14 cellular contexts compared by ENCODE assay signal in the genomic region with DNA sequence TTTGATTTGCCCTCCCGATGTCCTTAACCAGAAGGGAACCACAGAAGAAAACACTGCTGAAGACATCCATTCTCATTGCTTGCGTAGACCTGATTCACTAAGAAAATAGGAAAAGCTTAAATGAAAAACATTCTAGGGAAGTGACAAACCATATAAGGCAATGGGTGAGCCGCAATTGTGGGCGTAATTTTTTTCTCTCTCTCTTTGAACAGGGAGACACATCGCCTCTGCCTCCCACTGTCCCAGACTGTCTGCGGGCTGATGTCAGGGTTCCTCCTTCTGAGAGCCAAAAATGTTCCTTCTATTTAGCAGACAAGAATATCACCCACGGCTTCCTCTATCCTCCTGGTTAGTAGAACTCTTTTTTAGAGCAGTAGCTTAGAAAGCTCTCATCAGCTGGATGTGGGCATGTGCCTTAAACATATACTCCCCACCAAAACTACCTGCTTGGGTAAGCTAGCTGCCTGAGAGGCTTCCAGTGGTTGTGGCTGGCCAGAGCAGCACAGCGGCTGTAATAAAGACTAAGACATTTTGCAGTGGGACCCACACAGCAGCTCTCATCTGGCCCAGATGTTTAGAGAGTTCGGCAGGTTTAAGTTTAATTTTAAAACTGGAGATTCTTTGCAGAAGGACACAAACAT. TPM values are rescaled to one million over a fixed set of nuclear protein-coding genes. Genes with fewer than 3 reads are reported as not detected.
DNase-seq lines count a peak whose midpoint lies in the region; ATAC-seq, FAIRE-seq and TF ChIP-seq lines count a peak whose summit lies in the region.
"Had no signal": no experiment of that assay in that cellular context is flagged by ENCODE, and none has a peak within 500 bp of the region (broad histone marks: within the 10 kb centered on the region; RNA-seq: fewer than 3 reads in every experiment).

No MANE protein-coding gene starts in this region.

- no peak overlapping the region for H3K27ac ChIP-seq in heart right ventricle
- H3K27ac ChIP-seq in CD8-positive, alpha-beta memory T cell (ENCODE audit: low read depth, low read length) = no peak overlapping the region
- no peak overlapping the region for H3K27ac ChIP-seq in CD4-positive, alpha-beta memory T cell (ENCODE audit: low read depth, low read length)

- ATAC-seq in heart right ventricle = peak in 7 of 8 donors; percentile 47 to 79 (median 59)
- no peak for ATAC-seq in Right ventricle myocardium inferior
- ATAC-seq in GM21367 (IDR thresholded peaks at IDR 0.05; ENCODE audit: unreplicated experiment) = no peak

- H3K4me3 Mint-ChIP-seq in CD8-positive, alpha-beta memory T cell = no peak overlapping the region
- no peak overlapping the region for H3K4me3 Mint-ChIP-seq in CD4-positive, alpha-beta memory T cell

- H3K4me1 Mint-ChIP-seq in CD8-positive, alpha-beta memory T cell = no peaks in the 10 kb centered on the region
- peaks cover 0 to 1% (median 0%) of the 10 kb centered on the region in 4 donors for H3K4me1 Mint-ChIP-seq in CD4-positive, alpha-beta memory T cell

- no peak for FAIRE-seq in urothelium cell line (lab: Jason Lieb, UNC)

- intact Hi-C loops in heart right ventricle (cut with DNase I) = no loop called here
- intact Hi-C loops in Right ventricle myocardium inferior (cut with DNase I) = no loop called here
- intact Hi-C loops in CD4-positive, alpha-beta memory T cell (cut with micrococcal nuclease) = no loop called here

- TF ChIP-seq CTCF in heart right ventricle (IDR thresholded peaks at IDR 0.05) = no peak

- H3K36me3 ChIP-seq in heart right ventricle = no peaks in the 10 kb centered on the region
- no peaks in the 10 kb centered on the region for H3K36me3 ChIP-seq in CD8-positive, alpha-beta memory T cell (ENCODE audit: insufficient read depth, low read length)
- no peaks in the 10 kb centered on the region for H3K36me3 ChIP-seq in CD4-positive, alpha-beta memory T cell (ENCODE audit: insufficient read depth, low read length)

- H3K9me3 ChIP-seq in heart right ventricle = no peaks in the 10 kb centered on the region
- no peaks in the 10 kb centered on the region for H3K9me3 ChIP-seq in CD8-positive, alpha-beta memory T cell (ENCODE audit: low read length)
- no peaks in the 10 kb centered on the region for H3K9me3 ChIP-seq in CD4-positive, alpha-beta memory T cell (ENCODE audit: control insufficient read depth in 1 of 2, low read length in 2 of 2)

- no peaks in the 10 kb centered on the region for H3K4me1 ChIP-seq in heart right ventricle
- H3K4me1 ChIP-seq in CD8-positive, alpha-beta memory T cell (ENCODE audit: insufficient read depth, low read length) = no peaks in the 10 kb centered on the region
- H3K4me1 ChIP-seq in CD4-positive, alpha-beta memory T cell (ENCODE audit: insufficient read depth, low read length) = no peaks in the 10 kb centered on the region

- H3K36me3 Mint-ChIP-seq in CD8-positive, alpha-beta memory T cell = no peaks in the 10 kb centered on the region
- no peaks in the 10 kb centered on the region for H3K36me3 Mint-ChIP-seq in CD4-positive, alpha-beta memory T cell

- DNase-seq in heart right ventricle (peak in 1 of 2 donors; percentile 26), Right ventricle myocardium inferior (ENCODE audit: missing footprints) (no peak), astrocyte of the hippocampus (ENCODE audit: low read depth, low spot score) (peak; percentile 67), iris pigment epithelial cell (ENCODE audit: low read depth) (peak; percentile 79), urothelium cell line (ENCODE audit: low spot score) (peak; percentile 23)
- no peak for DNase-seq in CD8-positive, alpha-beta memory T cell
- DNase-seq in CD4-positive, alpha-beta memory T cell = no peak
- DNase-seq: 8988T, GF-D8, islet precursor cell, NCI-H2029 had no signal

- CTCF ChIA-PET in CD8-positive, alpha-beta memory T cell (lab: Charles Lee) = no interaction called here
- CTCF ChIA-PET in CD4-positive, alpha-beta memory T cell (lab: Charles Lee; ENCODE audit: partially characterized antibody) = interaction anchor here (0.7 kb wide), 1 partner anchor 10 kb away, joined by 3 read pairs; no protein-coding TSS in a partner anchor

- H3K27me3 ChIP-seq in heart right ventricle = no peaks in the 10 kb centered on the region
- no peaks in the 10 kb centered on the region for H3K27me3 ChIP-seq in CD8-positive, alpha-beta memory T cell (ENCODE audit: insufficient read depth, low read length, poor library complexity, severe bottlenecking)
- no peaks in the 10 kb centered on the region for H3K27me3 ChIP-seq in CD4-positive, alpha-beta memory T cell (ENCODE audit: insufficient read depth, low read length)

- POLR2A ChIA-PET in CD8-positive, alpha-beta memory T cell (lab: Charles Lee) = no interaction called here
- POLR2A ChIA-PET in CD4-positive, alpha-beta memory T cell (lab: Charles Lee; ENCODE audit: partially characterized antibody) = no interaction called here

- no peak overlapping the region for H3K4me3 ChIP-seq in heart right ventricle
- no peak overlapping the region for H3K4me3 ChIP-seq in CD8-positive, alpha-beta memory T cell (ENCODE audit: low read length)
- H3K4me3 ChIP-seq in CD4-positive, alpha-beta memory T cell (ENCODE audit: low read length in 2 of 2) = no peak overlapping the region

- 66% methylated on average over 9 of the region's 9 CpGs for WGBS in heart right ventricle, 2 donors

- H3K9me3 Mint-ChIP-seq in CD8-positive, alpha-beta memory T cell = no peaks in the 10 kb centered on the region
- H3K9me3 Mint-ChIP-seq in CD4-positive, alpha-beta memory T cell = peaks cover 0 to 2% (median 0%) of the 10 kb centered on the region in 8 donors

- peaks cover 2 to 3% of the 10 kb centered on the region in 2 donors for H3K27me3 Mint-ChIP-seq in CD8-positive, alpha-beta memory T cell
- H3K27me3 Mint-ChIP-seq in CD4-positive, alpha-beta memory T cell = peaks cover 0 to 3% of the 10 kb centered on the region in 2 donors

- no peak overlapping the region for H3K27ac Mint-ChIP-seq in CD8-positive, alpha-beta memory T cell
- H3K27ac Mint-ChIP-seq in CD4-positive, alpha-beta memory T cell = no peak overlapping the region

RNA-seq across cellular contexts. Expression of gene CTAGE9, which starts 22.7 kb away (rescaled TPM):
- total RNA-seq in heart right ventricle = not detected
- not detected for polyA plus RNA-seq in heart right ventricle
- not detected for total RNA-seq in Right ventricle myocardium inferior
- not detected for total RNA-seq in CD8-positive, alpha-beta memory T cell
- not detected for polyA plus RNA-seq in CD8-positive, alpha-beta memory T cell
- total RNA-seq in CD4-positive, alpha-beta memory T cell = not detected
- not detected for polyA plus RNA-seq in CD4-positive, alpha-beta memory T cell
- total RNA-seq: dermis microvascular lymphatic vessel endothelial cell, posterior vena cava had no signal

RNA-seq across cellular contexts. Expression of gene OR2A4, which starts 32.3 kb away (rescaled TPM):
- total RNA-seq in heart right ventricle = not detected
- polyA plus RNA-seq in heart right ventricle = not detected
- total RNA-seq in Right ventricle myocardium inferior = not detected
- total RNA-seq in CD8-positive, alpha-beta memory T cell = not detected
- polyA plus RNA-seq in CD8-positive, alpha-beta memory T cell = not detected
- total RNA-seq in CD4-positive, alpha-beta memory T cell = not detected
- not detected for polyA plus RNA-seq in CD4-positive, alpha-beta memory T cell
- total RNA-seq: dermis microvascular lymphatic vessel endothelial cell, posterior vena cava had no signal

Comparison
In these comparisons a context has a peak if more than half of its experiments do, and no peak if none do; other contexts are left out.
1. ATAC-seq: peak in heart right ventricle (7 of 8); none in Right ventricle myocardium inferior (single experiment) and GM21367 (single experiment).
2. DNase-seq: peak in astrocyte of the hippocampus (single experiment), iris pigment epithelial cell (single experiment) and urothelium cell line (single experiment); none in Right ventricle myocardium inferior (single experiment), CD8-positive, alpha-beta memory T cell (0 of 5) and CD4-positive, alpha-beta memory T cell (0 of 5).